ENCODE assay signal across 8 cellular contexts in the genomic region with DNA sequence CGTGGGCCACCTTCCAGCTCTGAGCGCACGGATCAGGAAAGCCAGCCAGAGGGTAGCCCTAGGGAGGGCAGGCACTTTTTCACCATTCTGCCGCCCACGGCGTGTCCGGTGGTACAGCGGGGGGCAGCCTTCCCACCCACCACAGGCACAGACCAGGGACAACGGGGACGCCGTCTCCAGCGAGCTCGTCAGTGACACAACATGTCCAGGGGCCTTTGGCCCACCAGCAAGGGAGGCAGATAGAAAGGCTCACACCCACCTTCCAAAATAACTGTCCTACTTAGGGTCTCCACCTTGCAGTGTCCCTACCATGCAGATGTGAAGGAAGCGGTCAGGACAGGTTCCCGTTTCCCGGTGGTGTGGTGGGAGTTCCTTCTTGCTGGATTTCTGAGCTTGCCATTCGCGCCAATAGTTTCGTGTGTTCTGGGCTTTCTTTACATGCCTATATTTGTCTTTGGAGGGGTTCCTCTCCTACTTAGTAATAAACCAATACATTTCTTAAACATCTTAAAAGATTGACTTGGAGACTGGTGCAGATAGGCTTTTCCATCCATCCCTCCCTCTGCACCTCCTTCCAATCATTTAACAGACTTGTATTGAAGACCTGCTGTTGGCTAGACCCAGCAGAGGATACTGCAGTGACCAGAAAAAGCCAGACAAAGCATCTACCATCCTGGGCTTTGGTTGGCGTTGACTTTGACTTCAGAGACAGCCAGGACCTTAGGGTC. TPM values are rescaled to one million over a fixed set of nuclear protein-coding genes. Genes with fewer than 3 reads are reported as not detected.
DNase-seq lines count a peak whose midpoint lies in the region; ATAC-seq, FAIRE-seq and TF ChIP-seq lines count a peak whose summit lies in the region.

No MANE protein-coding gene starts in this region.

- peak; percentile 31 for FAIRE-seq in GM12878 (lab: Jason Lieb, UNC)

- intact Hi-C loops in GM12878 (cut with micrococcal nuclease; ENCODE audit: unreplicated experiment) (no loop called here), left lung (cut with DNase I) (no loop called here), transverse colon (cut with DNase I; ENCODE audit: low total_unique reads) (no loop called here)

- peak overlapping the region; percentile 93 for H2AFZ ChIP-seq in GM12878 (ENCODE audit: control insufficient read depth, low read depth, low read length)

- POLR2A ChIA-PET in GM12878 (lab: Charles Lee), result no interaction called here

- SMC1A ChIA-PET in GM12878 (lab: Charles Lee; ENCODE audit: uncharacterized antibody, unreplicated experiment), result no interaction called here

- peaks cover 48% of the 10 kb centered on the region for H3K79me2 ChIP-seq in GM12878 (ENCODE audit: control insufficient read depth, insufficient read depth, low read length)

- RAD21 ChIA-PET in GM12878 (lab: Charles Lee; ENCODE audit: unreplicated experiment), result no interaction called here

- TF ChIP-seq EP300 in GM12878 (IDR thresholded peaks at IDR 0.05; ENCODE audit: borderline replicate concordance in 1 of 2, control insufficient read depth in 1 of 2, low read depth in 2 of 2, low read length in 2 of 2), result no peak
- no peak for TF ChIP-seq EP300 in transverse colon (IDR thresholded peaks at IDR 0.05; ENCODE audit: low read depth)

- H4K20me1 ChIP-seq in GM12878 (ENCODE audit: control insufficient read depth, insufficient read depth), result no peaks in the 10 kb centered on the region

- H3K9ac ChIP-seq in GM12878 (ENCODE audit: control insufficient read depth, insufficient read depth, low read length), result peak overlapping the region; percentile 93

- peaks cover 11% of the 10 kb centered on the region; the same call in 1 of the 2 replicates for H3K4me1 ChIP-seq in GM12878 (ENCODE audit: control insufficient read depth, insufficient read depth, low read length)
- peaks cover 10 to 30% of the 10 kb centered on the region in 2 donors for H3K4me1 ChIP-seq in left lung
- peaks cover 6 to 23% (median 17%) of the 10 kb centered on the region in 4 donors for H3K4me1 ChIP-seq in transverse colon

- H3K27me3 ChIP-seq in HL-60 (ENCODE audit: insufficient read depth, poor library complexity, severe bottlenecking), result no peaks in the 10 kb centered on the region
- H3K27me3 ChIP-seq in GM12878 (replicated peaks in 1 of 2; ENCODE audit: control insufficient read depth in 2 of 2, insufficient read depth in 2 of 2, low read length in 1 of 2), result no peaks in the 10 kb centered on the region
- no peaks in the 10 kb centered on the region for H3K27me3 ChIP-seq in left lung
- H3K27me3 ChIP-seq in transverse colon, result no peaks in the 10 kb centered on the region

- H3K4me2 ChIP-seq in GM12878 (ENCODE audit: control insufficient read depth, insufficient read depth), result peak overlapping the region; percentile 95

- peak overlapping the region; percentile 81 for H3K27ac ChIP-seq in HL-60 (replicated peaks)
- peak overlapping the region; percentile 72 for H3K27ac ChIP-seq in GM12878 (ENCODE audit: control insufficient read depth, insufficient read depth)
- peak overlapping the region; percentile 92 to 98 for H3K27ac ChIP-seq in left lung
- H3K27ac ChIP-seq in transverse colon, result peak overlapping the region; percentile 91 to 97 (median 94)

- no peak for TF ChIP-seq CTCF in HL-60 (IDR thresholded peaks at IDR 0.05; ENCODE audit: insufficient read depth, low read length)
- TF ChIP-seq CTCF in GM12878 (IDR thresholded peaks at IDR 0.05 in 2 of 3, conservative IDR thresholded peaks at IDR 0.05 in 1 of 3; ENCODE audit: control insufficient read depth in 2 of 3, extremely low read depth in 1 of 3, insufficient read depth in 1 of 3, low read depth in 3 of 3, low read length in 3 of 3), result no peak
- TF ChIP-seq CTCF in left lung (IDR thresholded peaks at IDR 0.05), result no peak
- no peak for TF ChIP-seq CTCF in transverse colon (IDR thresholded peaks at IDR 0.05)

- H3K9me3 ChIP-seq in GM12878 (replicated peaks; ENCODE audit: control insufficient read depth, insufficient read depth, low read length), result no peaks in the 10 kb centered on the region; the same call in 2 of the 3 replicates
- H3K9me3 ChIP-seq in left lung, result peaks cover 0 to 4% of the 10 kb centered on the region in 2 donors
- H3K9me3 ChIP-seq in transverse colon, result no peaks in the 10 kb centered on the region

- WGBS in GM12878 (ENCODE audit: insufficient coverage, insufficient replicate concordance, low lambda C conversion rate, missing lambda C conversion rate), result 6% methylated on average over 20 of the region's 20 CpGs
- WGBS in transverse colon (ENCODE audit: low coverage in 1 of 2), 2 donors, result 7% methylated on average over 20 of the region's 20 CpGs; no CpG with 5 or more reads in 1 of the 2 donors

- H3K4me3 ChIP-seq in HL-60 (replicated peaks; ENCODE audit: insufficient read depth, low read length), result peak overlapping the region; percentile 76
- peak overlapping the region; percentile 95 for H3K4me3 ChIP-seq in GM12878
- H3K4me3 ChIP-seq in left lung, result peak overlapping the region; percentile 93 to 97
- peak overlapping the region; percentile 85 to 90 (median 86) for H3K4me3 ChIP-seq in transverse colon

- CTCF ChIA-PET in GM12878 (lab: Yijun Ruan, JAX), result no interaction called here

- no peaks in the 10 kb centered on the region; a peak in 1 of 4 replicates for H3K36me3 ChIP-seq in GM12878 (ENCODE audit: control insufficient read depth in 2 of 2, insufficient read depth in 2 of 2, low read length in 1 of 2)
- peaks cover 0 to 10% of the 10 kb centered on the region in 2 donors for H3K36me3 ChIP-seq in left lung
- no peaks in the 10 kb centered on the region for H3K36me3 ChIP-seq in transverse colon

- TF ChIP-seq POLR2A in GM12878 (IDR thresholded peaks at IDR 0.05; ENCODE audit: low read depth, low read length) (no peak), transverse colon (IDR thresholded peaks at IDR 0.05) (no peak)

- DNase-seq in HL-60 (ENCODE audit: low read depth in 1 of 2, low spot score in 1 of 2), result peak in 1 of 2 experiments; percentile 25
- DNase-seq in GM12878 (ENCODE audit: low read depth, low spot score), result no peak
- DNase-seq in left lung, result peak in 1 of 2 donors; percentile 74
- DNase-seq in transverse colon, result no peak
- DNase-seq in NCI-H1092 (lab: John Stamatoyannopoulos, UW), result no peak
- no peak for DNase-seq in H4 (ENCODE audit: low spot score)
- no peak for DNase-seq in left lobe of liver (ENCODE audit: low spot score)

- no TSS peak for BruUV-seq in GM12878 (replicated peaks; lab: Mats Ljungman, UMichigan)

- ATAC-seq in GM19324 (IDR thresholded peaks at IDR 0.05; ENCODE audit: low FRiP score, unreplicated experiment) (peak; percentile 1), GM12878 (peak; percentile 20), left lung (no peak), left lobe of liver (no peak)

- in situ Hi-C loops in GM12878 (cut with MboI) (no loop called here), transverse colon (cut with MboI; ENCODE audit: low pct_ligation_motif_present in 1 of 4, low pct_unique_long_range_greater_than_20kb in 1 of 4, low sequenced_read_pairs in 3 of 4) (no loop called here)

- no peak for TF ChIP-seq RAD21 in GM12878 (IDR thresholded peaks at IDR 0.05; ENCODE audit: insufficient read depth, low read depth, low read length)

TF ChIP-seq in GM12878, 131 proteins besides CTCF, POLR2A, EP300 and RAD21 (continues in another document):
- no peak for TF ChIP-seq ZNF592 (IDR thresholded peaks at IDR 0.05)

RNA-seq across cellular contexts. Expression of gene ASB1, which starts 0.9 kb away (rescaled TPM):
- 26.9 and 29.8 TPM in 2 replicates for total RNA-seq in GM12878 (2013; cell fraction: nucleolus; rRNA removed)
- total RNA-seq in GM12878 (2014; rRNA removed), result 18.4 and 30.0 TPM in 2 replicates
- 13.7 and 16.3 TPM in 2 replicates for total RNA-seq in GM12878 (2014; rRNA removed; fragmentation: Illumina TruSeq; extraction: Trizol)
- total RNA-seq in GM12878 (2021), result 31.2 and 34.2 TPM in 2 replicates
- 13.1 TPM for polyA plus RNA-seq in GM12878 (2011; ENCODE audit: low read depth)
- polyA plus RNA-seq in GM12878 (2011; rRNA removed), result 13.7 and 22.7 TPM in 2 replicates
- polyA plus RNA-seq in GM12878 (2011; cell fraction: cytosol; rRNA removed), result 29.7 and 34.0 TPM in 2 replicates
- 54.1 and 64.5 TPM in 2 replicates for polyA plus RNA-seq in GM12878 (2011; cell fraction: nucleus; rRNA removed)
- polyA plus RNA-seq in GM12878 (2012), result 20.1 and 21.5 TPM in 2 replicates
- polyA plus RNA-seq in GM12878 (2014; fragmentation: Illumina TruSeq; extraction: Trizol), result 9.5 and 17.4 TPM in 2 replicates
- polyA plus RNA-seq in GM12878 (2014; fragmentation: Nextera tagmentation; extraction: Ambion mirVana), result 10 to 100 TPM in 1 of 2 experiments, 1 to 10 TPM in 1; 5.2 to 16.2 TPM
- 31.2 and 37.3 TPM in 2 replicates for polyA plus RNA-seq in GM12878 (2014; rRNA removed)
- polyA plus RNA-seq in GM12878 (2016; fragmentation: Nextera tagmentation; extraction: Ambion mirVana), result 10 to 100 TPM; 28.8 to 29.5 TPM
- 12.9 and 21.5 TPM in 2 replicates for polyA minus RNA-seq in GM12878 (2011; rRNA and poly(A)+ RNA removed)
- polyA minus RNA-seq in GM12878 (2011; cell fraction: cytosol; rRNA and poly(A)+ RNA removed), result 10.4 and 13.1 TPM in 2 replicates
- polyA minus RNA-seq in GM12878 (2011; cell fraction: nucleus; rRNA and poly(A)+ RNA removed), result 14.1 and 24.8 TPM in 2 replicates
- total RNA-seq in left lung, result 10 to 100 TPM; 16.6 to 27.0 TPM
- 10 to 100 TPM in 3 of 4 donors, 1 to 10 TPM in 1; 9.4 to 48.3 (median 17.2) TPM for total RNA-seq in transverse colon
- total RNA-seq in H4 (2014; rRNA removed; shearing (Covaris generic)), result 27.1 and 33.0 TPM in 2 replicates
- total RNA-seq in left lobe of liver, result 10.0 TPM

Comparison
In these comparisons a context has a peak if more than half of its experiments do, and no peak if none do; other contexts are left out.
1. ATAC-seq: peak in GM19324 (single experiment) and GM12878 (single experiment); none in left lung (single experiment) and left lobe of liver (single experiment).
2. Peak in every context shown above with its lines, with median percentiles within 50 percentile points of each other: H3K27ac ChIP-seq and H3K4me3 ChIP-seq.